In the genomic region with DNA sequence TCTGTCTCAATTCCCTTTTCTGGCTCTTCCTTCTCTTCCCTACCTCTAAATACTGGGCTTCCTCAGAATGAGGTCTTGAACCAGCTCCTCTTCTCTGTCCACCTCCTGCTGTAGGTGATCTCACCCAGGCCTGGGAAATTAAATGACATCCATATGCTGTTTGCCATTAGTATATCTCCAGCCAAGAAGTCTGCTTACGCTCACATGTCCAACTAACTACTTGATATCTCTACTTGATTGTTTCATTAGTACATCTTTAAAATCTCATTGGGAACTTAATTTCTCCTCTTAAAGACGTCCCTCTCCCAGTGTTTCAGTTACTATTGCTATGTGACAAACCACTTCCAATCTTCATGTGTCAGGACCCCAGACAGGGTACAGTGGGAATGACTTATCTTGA, we compare ENCODE assay signal across 1 cellular context.
TF ChIP-seq lines count a peak whose summit lies in the region.

No MANE protein-coding gene starts in this region.

TF ChIP-seq in GM23338, 12 proteins besides CTCF, POLR2A, EP300 and RAD21:
- TF ChIP-seq ZNF114 (CRISPR knock-in tag; IDR thresholded peaks at IDR 0.05) (no peak), STAT1 (IDR thresholded peaks at IDR 0.05; ENCODE audit: unreplicated experiment) (no peak), JUNB (IDR thresholded peaks at IDR 0.05; ENCODE audit: unreplicated experiment) (no peak), EZH2 (IDR thresholded peaks at IDR 0.05; ENCODE audit: low read depth, unreplicated experiment) (no peak), CREB1 (CRISPR knock-in tag; IDR thresholded peaks at IDR 0.05; ENCODE audit: low read depth) (no peak), REST (IDR thresholded peaks at IDR 0.05; ENCODE audit: unreplicated experiment) (no peak), ZNF331 (CRISPR knock-in tag; IDR thresholded peaks at IDR 0.05; ENCODE audit: low read depth) (no peak), POLR2AphosphoS5 (IDR thresholded peaks at IDR 0.05; ENCODE audit: low read depth) (no peak), NANOG (IDR thresholded peaks at IDR 0.05; ENCODE audit: borderline replicate concordance) (no peak), EZH2phosphoT487 (IDR thresholded peaks at IDR 0.05; ENCODE audit: unreplicated experiment) (no peak)
- TF ChIP-seq, protein P1, sequence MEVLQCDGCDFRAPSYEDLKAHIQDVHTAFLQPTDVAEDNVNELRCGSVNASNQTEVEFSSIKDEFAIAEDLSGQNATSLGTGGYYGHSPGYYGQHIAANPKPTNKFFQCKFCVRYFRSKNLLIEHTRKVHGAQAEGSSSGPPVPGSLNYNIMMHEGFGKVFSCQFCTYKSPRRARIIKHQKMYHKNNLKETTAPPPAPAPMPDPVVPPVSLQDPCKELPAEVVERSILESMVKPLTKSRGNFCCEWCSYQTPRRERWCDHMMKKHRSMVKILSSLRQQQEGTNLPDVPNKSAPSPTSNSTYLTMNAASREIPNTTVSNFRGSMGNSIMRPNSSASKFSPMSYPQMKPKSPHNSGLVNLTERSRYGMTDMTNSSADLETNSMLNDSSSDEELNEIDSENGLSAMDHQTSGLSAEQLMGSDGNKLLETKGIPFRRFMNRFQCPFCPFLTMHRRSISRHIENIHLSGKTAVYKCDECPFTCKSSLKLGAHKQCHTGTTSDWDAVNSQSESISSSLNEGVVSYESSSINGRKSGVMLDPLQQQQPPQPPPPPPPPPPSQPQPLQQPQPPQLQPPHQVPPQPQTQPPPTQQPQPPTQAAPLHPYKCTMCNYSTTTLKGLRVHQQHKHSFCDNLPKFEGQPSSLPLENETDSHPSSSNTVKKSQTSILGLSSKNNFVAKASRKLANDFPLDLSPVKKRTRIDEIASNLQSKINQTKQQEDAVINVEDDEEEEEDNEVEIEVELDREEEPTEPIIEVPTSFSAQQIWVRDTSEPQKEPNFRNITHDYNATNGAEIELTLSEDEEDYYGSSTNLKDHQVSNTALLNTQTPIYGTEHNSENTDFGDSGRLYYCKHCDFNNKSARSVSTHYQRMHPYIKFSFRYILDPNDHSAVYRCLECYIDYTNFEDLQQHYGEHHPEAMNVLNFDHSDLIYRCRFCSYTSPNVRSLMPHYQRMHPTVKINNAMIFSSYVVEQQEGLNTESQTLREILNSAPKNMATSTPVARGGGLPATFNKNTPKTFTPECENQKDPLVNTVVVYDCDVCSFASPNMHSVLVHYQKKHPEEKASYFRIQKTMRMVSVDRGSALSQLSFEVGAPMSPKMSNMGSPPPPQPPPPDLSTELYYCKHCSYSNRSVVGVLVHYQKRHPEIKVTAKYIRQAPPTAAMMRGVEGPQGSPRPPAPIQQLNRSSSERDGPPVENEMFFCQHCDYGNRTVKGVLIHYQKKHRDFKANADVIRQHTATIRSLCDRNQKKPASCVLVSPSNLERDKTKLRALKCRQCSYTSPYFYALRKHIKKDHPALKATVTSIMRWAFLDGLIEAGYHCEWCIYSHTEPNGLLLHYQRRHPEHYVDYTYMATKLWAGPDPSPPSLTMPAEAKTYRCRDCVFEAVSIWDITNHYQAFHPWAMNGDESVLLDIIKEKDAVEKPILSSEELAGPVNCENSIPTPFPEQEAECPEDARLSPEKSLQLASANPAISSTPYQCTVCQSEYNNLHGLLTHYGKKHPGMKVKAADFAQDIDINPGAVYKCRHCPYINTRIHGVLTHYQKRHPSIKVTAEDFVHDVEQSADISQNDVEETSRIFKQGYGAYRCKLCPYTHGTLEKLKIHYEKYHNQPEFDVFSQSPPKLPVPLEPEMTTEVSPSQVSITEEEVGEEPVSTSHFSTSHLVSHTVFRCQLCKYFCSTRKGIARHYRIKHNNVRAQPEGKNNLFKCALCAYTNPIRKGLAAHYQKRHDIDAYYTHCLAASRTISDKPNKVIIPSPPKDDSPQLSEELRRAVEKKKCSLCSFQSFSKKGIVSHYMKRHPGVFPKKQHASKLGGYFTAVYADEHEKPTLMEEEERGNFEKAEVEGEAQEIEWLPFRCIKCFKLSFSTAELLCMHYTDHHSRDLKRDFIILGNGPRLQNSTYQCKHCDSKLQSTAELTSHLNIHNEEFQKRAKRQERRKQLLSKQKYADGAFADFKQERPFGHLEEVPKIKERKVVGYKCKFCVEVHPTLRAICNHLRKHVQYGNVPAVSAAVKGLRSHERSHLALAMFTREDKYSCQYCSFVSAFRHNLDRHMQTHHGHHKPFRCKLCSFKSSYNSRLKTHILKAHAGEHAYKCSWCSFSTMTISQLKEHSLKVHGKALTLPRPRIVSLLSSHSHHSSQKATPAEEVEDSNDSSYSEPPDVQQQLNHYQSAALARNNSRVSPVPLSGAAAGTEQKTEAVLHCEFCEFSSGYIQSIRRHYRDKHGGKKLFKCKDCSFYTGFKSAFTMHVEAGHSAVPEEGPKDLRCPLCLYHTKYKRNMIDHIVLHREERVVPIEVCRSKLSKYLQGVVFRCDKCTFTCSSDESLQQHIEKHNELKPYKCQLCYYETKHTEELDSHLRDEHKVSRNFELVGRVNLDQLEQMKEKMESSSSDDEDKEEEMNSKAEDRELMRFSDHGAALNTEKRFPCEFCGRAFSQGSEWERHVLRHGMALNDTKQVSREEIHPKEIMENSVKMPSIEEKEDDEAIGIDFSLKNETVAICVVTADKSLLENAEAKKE (CRISPR knock-in tag; IDR thresholded peaks at IDR 0.05) = no peak
